Comparison of ENCODE assay signal across 1 cellular context in genomic region chr16:23865853-23866252, GRCh38.
TF ChIP-seq lines count a peak whose summit lies in the region.

No MANE protein-coding gene starts in this region.

TF ChIP-seq in GM12878, 131 proteins besides CTCF, POLR2A, EP300 and RAD21:
- TF ChIP-seq IKZF2 (IDR thresholded peaks at IDR 0.05) (no peak), WRNIP1 (IDR thresholded peaks at IDR 0.05; ENCODE audit: borderline replicate concordance, low read depth, low read length) (no peak), REST (IDR thresholded peaks at IDR 0.05; ENCODE audit: low read depth, low read length) (no peak), PKNOX1 (IDR thresholded peaks at IDR 0.05) (no peak), KLF5 (IDR thresholded peaks at IDR 0.05; ENCODE audit: partially characterized antibody) (no peak), SKIL (IDR thresholded peaks at IDR 0.05; ENCODE audit: low read depth, poor library complexity, severe bottlenecking) (no peak), MEF2B (IDR thresholded peaks at IDR 0.05; ENCODE audit: partially characterized antibody, poor library complexity, severe bottlenecking) (no peak), POU2F2 (IDR thresholded peaks at IDR 0.05; ENCODE audit: borderline replicate concordance, low read depth, low read length) (no peak), RELA (IDR thresholded peaks at IDR 0.05; ENCODE audit: borderline replicate concordance, partially characterized antibody) (no peak)
